Comparison of ENCODE assay signal across 8 cellular contexts in the genomic region with DNA sequence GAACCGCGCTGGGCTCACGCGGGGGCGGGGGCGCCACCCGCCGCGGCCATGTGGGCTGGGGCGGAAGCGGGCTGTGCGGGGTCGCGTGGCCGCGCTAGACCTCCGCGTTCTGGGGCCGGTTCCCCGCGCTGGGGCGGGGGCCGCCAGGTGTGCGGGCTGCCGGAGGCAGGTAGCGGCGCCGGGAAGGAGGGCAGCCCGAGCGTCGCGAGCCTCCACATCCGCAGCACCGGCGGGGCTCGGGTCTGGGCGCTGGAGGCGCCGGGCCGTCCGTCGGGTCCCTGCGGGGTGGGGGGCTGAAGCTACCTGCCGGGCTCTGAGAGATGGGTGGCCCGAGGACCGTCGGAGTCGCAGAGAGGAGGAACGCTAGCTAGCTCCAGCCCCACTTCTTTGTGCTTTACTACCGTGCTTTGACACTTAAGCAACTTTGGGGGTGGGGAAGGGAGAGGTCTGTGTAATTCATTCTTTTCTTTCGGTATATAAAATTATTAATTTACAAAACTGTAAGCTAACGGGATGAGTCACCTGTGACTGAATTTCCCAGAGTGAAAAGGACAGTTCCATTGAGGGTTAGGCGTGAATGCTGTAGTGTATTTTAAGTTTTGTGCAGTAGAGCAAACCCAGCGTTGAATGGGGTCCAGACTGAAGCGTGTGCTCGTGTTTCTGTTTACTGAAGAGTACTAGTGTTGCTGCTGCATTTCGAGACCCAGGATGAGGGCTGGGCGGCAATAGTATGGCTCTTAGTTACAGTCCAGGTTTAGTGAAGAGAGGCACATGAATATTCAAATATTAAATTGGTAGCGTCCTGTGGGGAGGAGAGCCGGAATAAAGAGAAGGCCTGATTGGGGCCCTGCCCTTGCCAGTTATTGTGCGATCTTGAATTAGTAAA. TPM values are rescaled to one million over a fixed set of nuclear protein-coding genes. Genes with fewer than 3 reads are reported as not detected.
DNase-seq lines count a peak whose midpoint lies in the region; ATAC-seq, FAIRE-seq and TF ChIP-seq lines count a peak whose summit lies in the region.

No MANE protein-coding gene starts in this region.

- DNase-seq in ELF-1 (ENCODE audit: low read depth, low spot score) (peak; percentile 49), Karpas-422 (peak; percentile 70), erythroblast (lab: John Stamatoyannopoulos, UW) (peak; percentile 63), naive B cell (no peak), urothelium cell line (ENCODE audit: low spot score) (peak; percentile 12)

- H3K79me2 ChIP-seq in Karpas-422 (ENCODE audit: low read length) = peaks cover 57% of the 10 kb centered on the region

- ATAC-seq in GM21528 (IDR thresholded peaks at IDR 0.05; ENCODE audit: low FRiP score, unreplicated experiment) = peak; percentile 31
- peak; percentile 11 to 14 for ATAC-seq in naive B cell (ENCODE audit: low read depth in 2 of 2)
- ATAC-seq in HG03432 (IDR thresholded peaks at IDR 0.05; ENCODE audit: unreplicated experiment) = no peak

- peak overlapping the region; percentile 92 for H3K9ac ChIP-seq in Karpas-422 (ENCODE audit: low read length)

- H3K4me3 Mint-ChIP-seq in naive B cell = peak overlapping the region; percentile 75 to 93 (median 89)

- H3K4me1 ChIP-seq in Karpas-422 (ENCODE audit: low read length) = peaks cover 20% of the 10 kb centered on the region

- H4K20me1 ChIP-seq in Karpas-422 (ENCODE audit: insufficient read depth, low read depth, low read length) = peaks cover 14% of the 10 kb centered on the region; the same call in 1 of the 2 replicates

- no peaks in the 10 kb centered on the region for H3K27me3 ChIP-seq in Karpas-422 (ENCODE audit: low read length)

- H3K4me3 ChIP-seq in Karpas-422 (ENCODE audit: low read length) (peak overlapping the region; percentile 90), WI38 (ENCODE audit: low read depth, low read length) (peak overlapping the region; percentile 89)

- no peak for TF ChIP-seq POLR2A in erythroblast (IDR thresholded peaks at IDR 0.05; ENCODE audit: low read length)

- H3K27ac Mint-ChIP-seq in naive B cell = peak overlapping the region in 3 of 6 donors; percentile 12 to 89 (median 68)

- H2AFZ ChIP-seq in Karpas-422 (ENCODE audit: low read length) = no peak overlapping the region; the same call in 1 of the 2 replicates

- H3K27me3 Mint-ChIP-seq in naive B cell = no peaks in the 10 kb centered on the region

- H3K36me3 ChIP-seq in Karpas-422 (ENCODE audit: insufficient read depth, low read length) = peaks cover 27% of the 10 kb centered on the region; the same call in 1 of the 2 replicates

- peak overlapping the region; percentile 90 for H3K4me2 ChIP-seq in Karpas-422 (ENCODE audit: low read depth, low read length, poor library complexity, severe bottlenecking)

- H3K9me2 ChIP-seq in Karpas-422 (replicated peaks; ENCODE audit: insufficient read depth, low read length) = no peaks in the 10 kb centered on the region

- peak overlapping the region; percentile 65 for H3K27ac ChIP-seq in Karpas-422 (ENCODE audit: low read length)

- H3K36me3 Mint-ChIP-seq in naive B cell = no peaks in the 10 kb centered on the region

- no peak for TF ChIP-seq CTCF in WI38 (IDR thresholded peaks at IDR 0.05; ENCODE audit: low read depth, low read length)

- no peak for FAIRE-seq in urothelium cell line (lab: Jason Lieb, UNC)

- no peaks in the 10 kb centered on the region for H3K9me3 Mint-ChIP-seq in naive B cell

- H3K9me3 ChIP-seq in Karpas-422 (ENCODE audit: low read length) = no peaks in the 10 kb centered on the region

- peaks cover 21 to 51% (median 45%) of the 10 kb centered on the region in 3 donors for H3K4me1 Mint-ChIP-seq in naive B cell

RNA-seq across cellular contexts. Expression of gene METAP1, which starts 0.8 kb away (rescaled TPM):
- total RNA-seq in Karpas-422 (2014; rRNA removed; shearing (Covaris generic); ENCODE audit: low replicate concordance) = 81.8 and 95.4 TPM in 2 replicates
- 10 to 100 TPM; 12.8 to 30.3 (median 24.6) TPM for polyA plus RNA-seq in naive B cell (ENCODE audit: low read depth in 6 of 6)
